In genomic region chr3:43856761-43857160, GRCh38 we compare ENCODE assay signal across 27 cellular contexts.
DNase-seq lines count a peak whose midpoint lies in the region; ATAC-seq, FAIRE-seq and TF ChIP-seq lines count a peak whose summit lies in the region.
"Had no signal": no experiment of that assay in that cellular context is flagged by ENCODE, and none has a peak within 500 bp of the region (broad histone marks: within the 10 kb centered on the region; RNA-seq: fewer than 3 reads in every experiment).

No MANE protein-coding gene starts in this region.

- CTCF ChIA-PET in IMR-90 (lab: Yijun Ruan, JAX) = interaction anchor here (0.8 to 2.1 kb wide), 4 partner anchors 12 to 163 kb away, joined by 3 to 26 read pairs (median 4); no protein-coding TSS in a partner anchor

- no peak overlapping the region for H3K27ac Mint-ChIP-seq in osteocyte (ENCODE audit: unreplicated experiment)
- H3K27ac Mint-ChIP-seq: B cell; CD4-positive, alpha-beta T cell had no signal

- peak; percentile 36 for FAIRE-seq in bronchial epithelial cell (lab: Jason Lieb, UNC)
- FAIRE-seq: A204.1, GM12878, GM12892, GM18507 had no signal

- no peaks in the 10 kb centered on the region for H3K36me3 ChIP-seq in IMR-90 (ENCODE audit: control insufficient read depth, insufficient read depth, low read length)
- H3K36me3 ChIP-seq in bronchial epithelial cell (ENCODE audit: control insufficient read depth, insufficient read depth, low read length) = no peaks in the 10 kb centered on the region
- no peaks in the 10 kb centered on the region for H3K36me3 ChIP-seq in esophagus muscularis mucosa
- H3K36me3 ChIP-seq: BLaER1 treated with 17β-estradiol and CSF1 and Interleukin-3, amounts not matched to agents 10 nM and 100 nM had no signal

- H3K14ac ChIP-seq in IMR-90 (replicated peaks; ENCODE audit: low read depth, low read length) = no peak overlapping the region

- H3K4me3 ChIP-seq in IMR-90 (ENCODE audit: insufficient read depth, low read depth, low read length) = no peak overlapping the region
- no peak overlapping the region for H3K4me3 ChIP-seq in bronchial epithelial cell (ENCODE audit: low read depth, low read length)
- H3K4me3 ChIP-seq in esophagus muscularis mucosa = no peak overlapping the region
- H3K4me3 ChIP-seq: BLaER1 treated with 17β-estradiol and CSF1 and Interleukin-3, amounts not matched to agents 10 nM and 100 nM; GM12878 had no signal

- no peaks in the 10 kb centered on the region for H4K20me1 ChIP-seq in IMR-90 (ENCODE audit: insufficient read depth, low read length)
- H4K20me1 ChIP-seq: BLaER1 treated with 17β-estradiol and CSF1 and Interleukin-3, amounts not matched to agents 10 nM and 100 nM had no signal

- H4K8ac ChIP-seq in IMR-90 (ENCODE audit: low read depth in 2 of 2, low read length in 2 of 2) = no peak overlapping the region

- no peak for TF ChIP-seq EP300 in esophagus muscularis mucosa (IDR thresholded peaks at IDR 0.05)

- H3K18ac ChIP-seq in IMR-90 (ENCODE audit: low read depth, low read length) = no peak overlapping the region

- no TSS peak for BruUV-seq in IMR-90 (replicated peaks; lab: Mats Ljungman, UMichigan)

- no peak overlapping the region; the same call in 1 of the 2 replicates for H3K4ac ChIP-seq in IMR-90 (ENCODE audit: low read depth, low read length)

- H3K9me3 Mint-ChIP-seq in osteocyte (ENCODE audit: unreplicated experiment) = no peaks in the 10 kb centered on the region
- H3K9me3 Mint-ChIP-seq: CD4-positive, alpha-beta T cell had no signal

- H3K23ac ChIP-seq in IMR-90 (ENCODE audit: low read depth, low read length) = no peak overlapping the region

- no peak for ATAC-seq in IMR-90 (ENCODE audit: low read depth)
- ATAC-seq: GM12878 had no signal

- H3K56ac ChIP-seq in IMR-90 (ENCODE audit: extremely low read depth, insufficient read depth, low read length) = no peak overlapping the region

- dilution Hi-C loops in IMR-90 (cut with HindIII; ENCODE audit: low sequenced_read_pairs, unreplicated experiment) = no loop called here

- no peak overlapping the region for H2BK15ac ChIP-seq in IMR-90 (ENCODE audit: low read depth, low read length)

- TF ChIP-seq CTCF in IMR-90 (conservative IDR thresholded peaks at IDR 0.05; ENCODE audit: low read depth, low read length) (no peak), bronchial epithelial cell (IDR thresholded peaks at IDR 0.05; ENCODE audit: insufficient read depth, low read length, severe bottlenecking) (no peak), esophagus muscularis mucosa (IDR thresholded peaks at IDR 0.05) (no peak), osteocyte (IDR thresholded peaks at IDR 0.05) (no peak)

- TF ChIP-seq POLR2A in IMR-90 (IDR thresholded peaks at IDR 0.05; ENCODE audit: low read depth, low read length) = no peak
- no peak for TF ChIP-seq POLR2A in esophagus muscularis mucosa (IDR thresholded peaks at IDR 0.05; ENCODE audit: low read depth)

- H3K9me1 ChIP-seq in IMR-90 (ENCODE audit: insufficient read depth, low read length) = 0 out of 2 replicates have a peak, but pooled peaks cover 4% of the 10 kb centered on the region

- peak overlapping the region; percentile 44 for H2AK9ac ChIP-seq in IMR-90 (replicated peaks; ENCODE audit: low read depth, low read length, poor library complexity)

- H3K27me3 Mint-ChIP-seq in osteocyte (ENCODE audit: unreplicated experiment) = no peaks in the 10 kb centered on the region

- H3K9ac ChIP-seq in IMR-90 (ENCODE audit: low read depth, low read length) = no peak overlapping the region
- H3K9ac ChIP-seq: BLaER1 treated with 17β-estradiol and CSF1 and Interleukin-3, amounts not matched to agents 10 nM and 100 nM had no signal

- H3K27me3 ChIP-seq in IMR-90 (ENCODE audit: control insufficient read depth, insufficient read depth, low read length) (peaks cover 5% of the 10 kb centered on the region; the same call in 1 of the 2 replicates), bronchial epithelial cell (ENCODE audit: control insufficient read depth, insufficient read depth, low read length) (no peaks in the 10 kb centered on the region), esophagus muscularis mucosa (peaks cover 0 to 62% (median 3%) of the 10 kb centered on the region in 4 donors)
- H3K27me3 ChIP-seq: BLaER1 treated with 17β-estradiol and CSF1 and Interleukin-3, amounts not matched to agents 10 nM and 100 nM had no signal

- no CpG with 5 or more reads among the region's 5 CpGs for WGBS in IMR-90 (ENCODE audit: extremely low coverage in 2 of 2, insufficient read length in 1 of 2), 2 experiments
- WGBS in esophagus muscularis mucosa = 89% methylated on average over 5 of the region's 5 CpGs

- peaks cover 31% of the 10 kb centered on the region for H3K4me1 Mint-ChIP-seq in osteocyte (ENCODE audit: unreplicated experiment)
- H3K4me1 Mint-ChIP-seq: CD8-positive, alpha-beta memory T cell had no signal

- intact Hi-C loops in IMR-90 (cut with micrococcal nuclease) = loop anchor here (5.0 to 10.0 kb wide), 3 partner anchors 258 to 341 kb away; no protein-coding TSS in a partner anchor
- intact Hi-C loops in esophagus muscularis mucosa (cut with DNase I) = loop anchor here (10.0 kb wide), 1 partner anchor 338 kb away; no protein-coding TSS in a partner anchor

- TF ChIP-seq RAD21 in IMR-90 (IDR thresholded peaks at IDR 0.05; ENCODE audit: low read length) = no peak

- H3K27ac ChIP-seq in IMR-90 (ENCODE audit: insufficient read depth, low read length) (no peak overlapping the region), esophagus muscularis mucosa (replicated peaks in 1 of 4) (no peak overlapping the region)
- H3K27ac ChIP-seq: BLaER1 treated with 17β-estradiol and CSF1 and Interleukin-3, amounts not matched to agents 10 nM and 100 nM; C4-2B had no signal

- in situ Hi-C loops in IMR-90 (cut with MboI; ENCODE audit: low sequenced_read_pairs) = no loop called here

- H4K91ac ChIP-seq in IMR-90 (ENCODE audit: insufficient read depth, low read depth, low read length) = no peak overlapping the region

- H2AFZ ChIP-seq in IMR-90 (replicated peaks; ENCODE audit: low read length, poor library complexity) = no peak overlapping the region

- H2AK5ac ChIP-seq in IMR-90 (ENCODE audit: low read depth, low read length) = no peak overlapping the region

- H2BK5ac ChIP-seq in IMR-90 (ENCODE audit: low read depth, low read length, poor library complexity, severe bottlenecking) = no peak overlapping the region

- H3K4me3 Mint-ChIP-seq in osteocyte (ENCODE audit: unreplicated experiment) = no peak overlapping the region
- H3K4me3 Mint-ChIP-seq: B cell; CD4-positive, alpha-beta T cell; CD8-positive, alpha-beta memory T cell had no signal

- H3K36me3 Mint-ChIP-seq in osteocyte (ENCODE audit: unreplicated experiment) = no peaks in the 10 kb centered on the region
- H3K36me3 Mint-ChIP-seq: CD8-positive, alpha-beta memory T cell had no signal

- no peak overlapping the region; the same call in 1 of the 2 replicates for H2BK120ac ChIP-seq in IMR-90 (ENCODE audit: low read depth, low read length)

- no peaks in the 10 kb centered on the region for H3K79me1 ChIP-seq in IMR-90 (ENCODE audit: low read depth in 1 of 2, low read length in 2 of 2)

- H3K9me3 ChIP-seq in IMR-90 (ENCODE audit: control insufficient read depth, insufficient read depth, low read length) (no peaks in the 10 kb centered on the region), esophagus muscularis mucosa (no peaks in the 10 kb centered on the region)
- H3K9me3 ChIP-seq: BLaER1 treated with 17β-estradiol and CSF1 and Interleukin-3, amounts not matched to agents 10 nM and 100 nM had no signal

- H4K5ac ChIP-seq in IMR-90 (ENCODE audit: low read depth, low read length) = no peak overlapping the region

- no peak overlapping the region for H2BK20ac ChIP-seq in IMR-90 (ENCODE audit: low read depth, low read length)

- DNase-seq in IMR-90 (no peak), bronchial epithelial cell (ENCODE audit: low read depth) (no peak), esophagus muscularis mucosa (ENCODE audit: extremely low spot score) (peak; percentile 64), osteocyte (ENCODE audit: extremely low spot score, unreplicated experiment) (peak; percentile 38), NCI-H146 (lab: John Stamatoyannopoulos, UW) (no peak), NCI-H526 treated with DMSO at 0.1 percent for 48 hours (lab: John Stamatoyannopoulos, UW) (no peak), HK-2 (ENCODE audit: unreplicated experiment) (no peak)
- DNase-seq in activated naive CD4-positive, alpha-beta T cell treated with anti-CD3 and anti-CD28 coated beads, Interleukin-2, amount 50 U/mL, for 16 hours = no peak
- DNase-seq: 8988T; AML-193; CD4-positive, alpha-beta T cell; CD8-positive, alpha-beta memory T cell; COR-L47; DMS 273 treated with DMSO at 0.1 percent for 48 hours; DMS153; DMS53; DMS79; DND-41; EL; GDM1 had no signal

- H3K4me1 ChIP-seq in IMR-90 (ENCODE audit: control insufficient read depth, insufficient read depth, low read length) (peaks cover 9% of the 10 kb centered on the region), esophagus muscularis mucosa (peaks cover 0 to 4% (median 0%) of the 10 kb centered on the region in 4 donors)
- H3K4me1 ChIP-seq: BLaER1 treated with 17β-estradiol and CSF1 and Interleukin-3, amounts not matched to agents 10 nM and 100 nM had no signal

- no peak overlapping the region for H3K4me2 ChIP-seq in IMR-90 (ENCODE audit: low read depth, low read length)
- H3K4me2 ChIP-seq: BLaER1 treated with 17β-estradiol and CSF1 and Interleukin-3, amounts not matched to agents 10 nM and 100 nM had no signal

- POLR2A ChIA-PET in IMR-90 (lab: Charles Lee; ENCODE audit: unreplicated experiment) = interaction anchor here (0.6 kb wide), 1 partner anchor 43 kb away, joined by 5 read pairs; no protein-coding TSS in a partner anchor

TF ChIP-seq in IMR-90, 13 proteins besides CTCF, POLR2A, EP300 and RAD21:
- TF ChIP-seq NFE2L2 (IDR thresholded peaks at IDR 0.05; ENCODE audit: low read depth, low read length) = no peak

Comparison
In these comparisons a context has a peak if more than half of its experiments do, and no peak if none do; other contexts are left out.
1. DNase-seq: peak in esophagus muscularis mucosa (single experiment) and osteocyte (single experiment); none in IMR-90 (single experiment), bronchial epithelial cell (single experiment), NCI-H146 (single experiment), activated naive CD4-positive, alpha-beta T cell treated with anti-CD3 and anti-CD28 coated beads, Interleukin-2, amount 50 U/mL, for 16 hours (single experiment), NCI-H526 treated with DMSO at 0.1 percent for 48 hours (single experiment) and HK-2 (single experiment).